ENCODE assay signal across 8 cellular contexts in genomic region chr20:49276201-49276894, GRCh38. TPM values are rescaled to one million over a fixed set of nuclear protein-coding genes. Genes with fewer than 3 reads are reported as not detected.
A peak's percentile ranks its signal among the peaks of the same experiment; 100 is the strongest.
DNase-seq lines count a peak whose midpoint lies in the region; ATAC-seq and TF ChIP-seq lines count a peak whose summit lies in the region.

No MANE protein-coding gene starts in this region.

- H3K27ac ChIP-seq in osteoblast (ENCODE audit: low read depth, low read length) (peak overlapping the region; percentile 90), aorta (ENCODE audit: low read depth in 1 of 2, low read length in 2 of 2) (peak overlapping the region; percentile 32 to 72)

- H3K27ac Mint-ChIP-seq in activated CD4-positive, alpha-beta T cell treated with anti-CD3 and anti-CD28 coated beads, Interleukin-2, amount 10 ng/mL, durations not matched to agents 24 days and 14 days: peak overlapping the region; percentile 99

- H3K9me3 ChIP-seq in osteoblast (ENCODE audit: low read depth, low read length) (peaks cover 6% of the 10 kb centered on the region), aorta (ENCODE audit: control insufficient read depth, low read length) (no peaks in the 10 kb centered on the region)

- peak; percentile 44 for ATAC-seq in aorta (ENCODE audit: low FRiP score)

- intact Hi-C loops in activated CD4-positive, alpha-beta T cell treated with anti-CD3 and anti-CD28 coated beads, Interleukin-2, amount 10 ng/mL, durations not matched to agents 24 days and 14 days (cut with micrococcal nuclease): loop anchor here (1.0 to 5.0 kb wide), 7 partner anchors 34 to 1656 kb away; partner anchors contain the start of genes ADNP, DDX27 and UBE2V1
- intact Hi-C loops in aorta (cut with DNase I): no loop called here

- peaks cover 63% of the 10 kb centered on the region for H3K36me3 ChIP-seq in osteoblast (ENCODE audit: insufficient read depth, low read length)
- peaks cover 4 to 6% of the 10 kb centered on the region in 2 donors for H3K36me3 ChIP-seq in aorta (ENCODE audit: control insufficient read depth in 1 of 2, insufficient read depth in 2 of 2, low read length in 1 of 2)

- H4K20me1 ChIP-seq in osteoblast (ENCODE audit: insufficient read depth, low read length): peaks cover 47% of the 10 kb centered on the region

- peaks cover 85% of the 10 kb centered on the region for H3K79me2 ChIP-seq in osteoblast (ENCODE audit: insufficient read depth, low read length)

- H3K4me3 Mint-ChIP-seq in activated CD4-positive, alpha-beta T cell treated with anti-CD3 and anti-CD28 coated beads, Interleukin-2, amount 10 ng/mL, durations not matched to agents 24 days and 14 days: peak overlapping the region; percentile 99

- peak overlapping the region; percentile 92 for H3K4me2 ChIP-seq in osteoblast (ENCODE audit: insufficient read depth, low read length)

- peaks cover 13% of the 10 kb centered on the region for H3K9me3 Mint-ChIP-seq in activated CD4-positive, alpha-beta T cell treated with anti-CD3 and anti-CD28 coated beads, Interleukin-2, amount 10 ng/mL, durations not matched to agents 24 days and 14 days

- no peaks in the 10 kb centered on the region for H3K27me3 Mint-ChIP-seq in activated CD4-positive, alpha-beta T cell treated with anti-CD3 and anti-CD28 coated beads, Interleukin-2, amount 10 ng/mL, durations not matched to agents 24 days and 14 days

- peak; percentile 17 for DNase-seq in NCI-H1694 treated with DMSO at 0.1 percent for 48 hours (lab: John Stamatoyannopoulos, UW)
- DNase-seq in NCI-H1694 (lab: John Stamatoyannopoulos, UW): no peak
- peak; percentile 95 for DNase-seq in NCI-H2171 treated with DMSO at 0.1 percent for 48 hours (lab: John Stamatoyannopoulos, UW)
- peak; percentile 79 for DNase-seq in activated CD4-positive, alpha-beta T cell treated with anti-CD3 and anti-CD28 coated beads, Interleukin-2, amount 10 ng/mL, durations not matched to agents 24 days and 14 days
- DNase-seq in epithelial cell of proximal tubule (ENCODE audit: low read depth): peak; percentile 84
- peak; percentile 95 for DNase-seq in osteoblast (ENCODE audit: insufficient read length, low spot score, missing footprints)
- DNase-seq in aorta: no peak
- DNase-seq in iPS-NIHi7 (ENCODE audit: extremely low spot score): no peak

- H3K4me3 ChIP-seq in epithelial cell of proximal tubule (ENCODE audit: low read depth, low read length): peak overlapping the region; percentile 98
- H3K4me3 ChIP-seq in osteoblast (ENCODE audit: insufficient read depth, low read length): peak overlapping the region; percentile 92
- H3K4me3 ChIP-seq in aorta (ENCODE audit: low read length in 2 of 2): peak overlapping the region; percentile 48 to 65

- TF ChIP-seq CTCF in epithelial cell of proximal tubule (conservative IDR thresholded peaks at IDR 0.05; ENCODE audit: low read depth, low read length) (no peak), osteoblast (IDR thresholded peaks at IDR 0.05; ENCODE audit: extremely low read depth, low read depth, low read length) (no peak)

- H3K4me1 ChIP-seq in osteoblast (ENCODE audit: insufficient read depth, low read length) (peaks cover 21% of the 10 kb centered on the region), aorta (ENCODE audit: control insufficient read depth in 1 of 2, insufficient read depth in 2 of 2, low read length in 2 of 2) (no peaks in the 10 kb centered on the region)

- peaks cover 79% of the 10 kb centered on the region for H3K36me3 Mint-ChIP-seq in activated CD4-positive, alpha-beta T cell treated with anti-CD3 and anti-CD28 coated beads, Interleukin-2, amount 10 ng/mL, durations not matched to agents 24 days and 14 days (ENCODE audit: low read depth)

- H2AFZ ChIP-seq in osteoblast (ENCODE audit: low read length): no peak overlapping the region

- H3K27me3 ChIP-seq in osteoblast (ENCODE audit: insufficient read depth, low read length) (no peaks in the 10 kb centered on the region), aorta (ENCODE audit: control insufficient read depth in 1 of 2, insufficient read depth in 2 of 2, low read length in 1 of 2) (no peaks in the 10 kb centered on the region)

- 0 to 1% methylated on average over 2 of the region's 2 CpGs for WGBS in aorta, 2 donors

- H3K4me1 Mint-ChIP-seq in activated CD4-positive, alpha-beta T cell treated with anti-CD3 and anti-CD28 coated beads, Interleukin-2, amount 10 ng/mL, durations not matched to agents 24 days and 14 days: peaks cover 43% of the 10 kb centered on the region

RNA-seq across cellular contexts. Expression of gene ZNFX1, which starts 1.5 kb away (rescaled TPM):
- total RNA-seq in activated CD4-positive, alpha-beta T cell treated with anti-CD3 and anti-CD28 coated beads, Interleukin-2, amount 10 ng/mL, durations not matched to agents 24 days and 14 days: 61.2 and 61.5 TPM in 2 replicates
- total RNA-seq in epithelial cell of proximal tubule (16.0 and 16.4 TPM in 2 replicates), osteoblast (56.6 and 61.5 TPM in 2 replicates), aorta (10 to 100 TPM; 48.7 to 59.4 TPM)
- 10 to 100 TPM; 10.4 to 22.3 TPM for polyA plus RNA-seq in aorta

RNA-seq across cellular contexts. Expression of gene DDX27, which starts 57.1 kb away (rescaled TPM):
- total RNA-seq in activated CD4-positive, alpha-beta T cell treated with anti-CD3 and anti-CD28 coated beads, Interleukin-2, amount 10 ng/mL, durations not matched to agents 24 days and 14 days: 56.5 and 56.9 TPM in 2 replicates
- total RNA-seq in epithelial cell of proximal tubule (34.2 and 42.8 TPM in 2 replicates), osteoblast (33.6 and 34.0 TPM in 2 replicates), aorta (10 to 100 TPM; 23.3 to 26.4 TPM)
- polyA plus RNA-seq in aorta: 10 to 100 TPM; 16.3 to 32.3 TPM

Comparison
In these comparisons a context has a peak if more than half of its experiments do, and no peak if none do; other contexts are left out.
1. DNase-seq: peak in NCI-H1694 treated with DMSO at 0.1 percent for 48 hours (single experiment), NCI-H2171 treated with DMSO at 0.1 percent for 48 hours (single experiment), activated CD4-positive, alpha-beta T cell treated with anti-CD3 and anti-CD28 coated beads, Interleukin-2, amount 10 ng/mL, durations not matched to agents 24 days and 14 days (single experiment), epithelial cell of proximal tubule (single experiment) and osteoblast (single experiment); none in NCI-H1694 (single experiment), aorta (0 of 2) and iPS-NIHi7 (single experiment).
2. Peak in every context shown above with its lines, with median percentiles within 50 percentile points of each other: H3K4me3 ChIP-seq.